20 cellular contexts compared by ENCODE assay signal in genomic region chr12:131922772-131923171, GRCh38.
"Had no signal": no experiment of that assay in that cellular context is flagged by ENCODE, and none has a peak within 500 bp of the region (broad histone marks: within the 10 kb centered on the region; RNA-seq: fewer than 3 reads in every experiment).

No MANE protein-coding gene starts in this region.

- H3K27me3 ChIP-seq: gastrocnemius medialis, sigmoid colon, suprapubic skin, upper lobe of right lung had no signal

- H3K27me3 Mint-ChIP-seq: activated B cell treated with CpG ODN at 0.5 μM for 24 hours; activated CD4-positive, alpha-beta T cell treated with anti-CD3 and anti-CD28 coated beads, Interleukin-2, amount 10 ng/mL, durations not matched to agents 7 days and 5 days; activated T-helper 17 cell treated with anti-CD3 and anti-CD28 coated beads, Interleukin-2, amount 50 U/mL, for 72 hours; central memory CD8-positive, alpha-beta T cell; naive thymus-derived CD8-positive, alpha-beta T cell; progenitor cell of endocrine pancreas had no signal

- H3K9me3 Mint-ChIP-seq: activated B cell treated with CpG ODN at 0.5 μM for 24 hours; activated CD4-positive, alpha-beta T cell treated with anti-CD3 and anti-CD28 coated beads, Interleukin-2, amount 10 ng/mL, durations not matched to agents 7 days and 5 days; activated naive CD4-positive, alpha-beta T cell treated with anti-CD3 and anti-CD28 coated beads for 36 hours; activated T-helper 17 cell treated with anti-CD3 and anti-CD28 coated beads, Interleukin-2, amount 50 U/mL, for 72 hours; central memory CD8-positive, alpha-beta T cell; naive thymus-derived CD8-positive, alpha-beta T cell had no signal

- H3K9me3 ChIP-seq: gastrocnemius medialis, lower lobe of right lung, sigmoid colon, suprapubic skin, upper lobe of right lung had no signal

- H3K4me1 Mint-ChIP-seq: activated T-helper 17 cell treated with anti-CD3 and anti-CD28 coated beads, Interleukin-2, amount 50 U/mL, for 72 hours had no signal

- DNase-seq: activated CD4-positive, alpha-beta T cell treated with anti-CD3 and anti-CD28 coated beads, Interleukin-2, amount 10 ng/mL, durations not matched to agents 7 days and 5 days; activated CD8-positive, alpha-beta memory T cell treated with anti-CD3 and anti-CD28 coated beads for 24 hours; activated naive CD4-positive, alpha-beta T cell treated with anti-CD3 and anti-CD28 coated beads for 36 hours; activated T-cell treated with anti-CD3 and anti-CD28 coated beads for 4 hours; cortex of kidney; effector CD8-positive, alpha-beta T cell; gastrocnemius medialis; hippocampal formation; kidney glomerular epithelial cell; stimulated activated CD4-positive, alpha-beta T cell treated with anti-CD3 and anti-CD28 coated beads, Interleukin-2, amount 100 ng/mL, for 24 hours; stimulated activated naive CD8-positive, alpha-beta T cell treated with anti-CD3 and anti-CD28 coated beads, Interleukin-15, Interleukin-2, amounts not matched to agents 100 U/mL and 50 U/mL, for 24 hours; upper lobe of right lung had no signal

- H3K27ac Mint-ChIP-seq: activated CD4-positive, alpha-beta T cell treated with anti-CD3 and anti-CD28 coated beads, Interleukin-2, amount 10 ng/mL, durations not matched to agents 7 days and 5 days; activated naive CD4-positive, alpha-beta T cell treated with anti-CD3 and anti-CD28 coated beads for 36 hours; activated T-helper 17 cell treated with anti-CD3 and anti-CD28 coated beads, Interleukin-2, amount 50 U/mL, for 72 hours; progenitor cell of endocrine pancreas had no signal

- H3K4me3 ChIP-seq: gastrocnemius medialis, lower lobe of right lung, sigmoid colon, suprapubic skin, upper lobe of right lung had no signal

- H3K27ac ChIP-seq: gastrocnemius medialis, lower lobe of right lung, sigmoid colon, suprapubic skin, upper lobe of right lung had no signal

- H3K4me1 ChIP-seq: gastrocnemius medialis, upper lobe of right lung had no signal

- H3K4me3 Mint-ChIP-seq: activated CD4-positive, alpha-beta T cell treated with anti-CD3 and anti-CD28 coated beads, Interleukin-2, amount 10 ng/mL, durations not matched to agents 7 days and 5 days; activated naive CD4-positive, alpha-beta T cell treated with anti-CD3 and anti-CD28 coated beads for 36 hours; activated T-helper 17 cell treated with anti-CD3 and anti-CD28 coated beads, Interleukin-2, amount 50 U/mL, for 72 hours; central memory CD8-positive, alpha-beta T cell; naive thymus-derived CD8-positive, alpha-beta T cell had no signal
